Comparison of ENCODE assay signal across 37 cellular contexts in genomic region chr12:78321696-78322095, GRCh38.
"Had no signal": no experiment of that assay in that cellular context is flagged by ENCODE, and none has a peak within 500 bp of the region (broad histone marks: within the 10 kb centered on the region; RNA-seq: fewer than 3 reads in every experiment).

No MANE protein-coding gene starts in this region.

- H3K36me3 Mint-ChIP-seq: activated naive CD4-positive, alpha-beta T cell treated with anti-CD3 and anti-CD28 coated beads, Interleukin-2, amount 10 ng/mL, durations not matched to agents 7 days and 5 days; activated naive CD4-positive, alpha-beta T cell treated with anti-CD3 and anti-CD28 coated beads, Interleukin-2, amount 50 U/mL, for 24 hours; activated naive CD4-positive, alpha-beta T cell treated with anti-CD3 and anti-CD28 coated beads, Interleukin-2, amount 50 U/mL, for 72 hours; activated naive CD8-positive, alpha-beta T cell; activated naive CD8-positive, alpha-beta T cell treated with anti-CD3 and anti-CD28 coated beads for 36 hours; activated naive CD8-positive, alpha-beta T cell treated with anti-CD3 and anti-CD28 coated beads, Interleukin-2, amount 10 ng/mL, durations not matched to agents 7 days and 5 days; brain had no signal

- H3K4me1 Mint-ChIP-seq: activated naive CD4-positive, alpha-beta T cell treated with anti-CD3 and anti-CD28 coated beads, Interleukin-2, amount 10 ng/mL, durations not matched to agents 7 days and 5 days; activated naive CD4-positive, alpha-beta T cell treated with anti-CD3 and anti-CD28 coated beads, Interleukin-2, amount 50 U/mL, for 24 hours; activated naive CD8-positive, alpha-beta T cell treated with anti-CD3 and anti-CD28 coated beads for 36 hours; activated naive CD8-positive, alpha-beta T cell treated with anti-CD3 and anti-CD28 coated beads, Interleukin-2, amount 10 ng/mL, durations not matched to agents 7 days and 5 days; activated naive CD8-positive, alpha-beta T cell treated with anti-CD3 and anti-CD28 coated beads, Interleukin-2, amount 50 U/mL, for 24 hours; activated T-helper 17 cell treated with anti-CD3 and anti-CD28 coated beads, Interleukin-2, amount 50 U/mL, for 72 hours; central memory CD8-positive, alpha-beta T cell had no signal

- H3K27me3 ChIP-seq: adrenal gland, ascending aorta, body of pancreas, brain microvascular endothelial cell, breast epithelium, cardiac muscle cell had no signal

- H3K4me3 ChIP-seq: adrenal gland, ascending aorta, body of pancreas, breast epithelium, cardiac muscle cell had no signal

- DNase-seq: activated effector memory CD4-positive, alpha-beta T cell treated with anti-CD3 and anti-CD28 coated beads, Interleukin-2, amount 50 U/mL, for 16 hours; activated effector memory CD4-positive, alpha-beta T cell treated with Interleukin-2 at 50 U/mL for 16 hours; activated gamma-delta T cell; activated gamma-delta T cell treated with Interleukin-2 at 50 U/mL for 16 hours; activated naive CD4-positive, alpha-beta T cell; activated naive CD4-positive, alpha-beta T cell treated with anti-CD3 and anti-CD28 coated beads for 36 hours; activated naive CD4-positive, alpha-beta T cell treated with anti-CD3 and anti-CD28 coated beads, Interleukin-2, amount 10 ng/mL, durations not matched to agents 7 days and 5 days; activated naive CD4-positive, alpha-beta T cell treated with anti-CD3 and anti-CD28 coated beads, Interleukin-2, amount 50 U/mL, for 16 hours; activated naive CD4-positive, alpha-beta T cell treated with Interleukin-2 at 50 U/mL for 16 hours; activated naive CD8-positive, alpha-beta T cell treated with anti-CD3 and anti-CD28 coated beads for 36 hours; activated naive CD8-positive, alpha-beta T cell treated with anti-CD3 and anti-CD28 coated beads, Interleukin-2, amount 10 ng/mL, durations not matched to agents 7 days and 5 days; activated naive CD8-positive, alpha-beta T cell treated with anti-CD3 and anti-CD28 coated beads, Interleukin-2, amount 50 U/mL, for 24 hours; activated T-cell treated with anti-CD3 and anti-CD28 coated beads, Interleukin-2, amount 50 U/mL, for 24 hours; activated T-cell treated with anti-CD3 and anti-CD28 coated beads, Interleukin-2, amount 50 U/mL, for 4 hours; activated T-cell treated with anti-CD3 and anti-CD28 coated beads, Interleukin-2, amount 50 U/mL, for 48 hours; activated T-cell treated with anti-CD3 and anti-CD28 coated beads, Interleukin-2, amount 50 U/mL, for 72 hours; adrenal gland; amniotic stem cell; amygdala; anterior cingulate cortex; aorta; body of pancreas; brain microvascular endothelial cell; caudate nucleus; central memory CD4-positive, alpha-beta T cell; cerebellar nuclear complex had no signal

- H3K27ac Mint-ChIP-seq: activated naive CD4-positive, alpha-beta T cell treated with anti-CD3 and anti-CD28 coated beads for 36 hours; activated naive CD4-positive, alpha-beta T cell treated with anti-CD3 and anti-CD28 coated beads, Interleukin-2, amount 10 ng/mL, durations not matched to agents 7 days and 5 days; activated naive CD4-positive, alpha-beta T cell treated with anti-CD3 and anti-CD28 coated beads, Interleukin-2, amount 50 U/mL, for 24 hours; activated naive CD4-positive, alpha-beta T cell treated with anti-CD3 and anti-CD28 coated beads, Interleukin-2, amount 50 U/mL, for 72 hours; activated naive CD8-positive, alpha-beta T cell; activated naive CD8-positive, alpha-beta T cell treated with anti-CD3 and anti-CD28 coated beads for 36 hours; activated naive CD8-positive, alpha-beta T cell treated with anti-CD3 and anti-CD28 coated beads, Interleukin-2, amount 10 ng/mL, durations not matched to agents 7 days and 5 days; activated naive CD8-positive, alpha-beta T cell treated with anti-CD3 and anti-CD28 coated beads, Interleukin-2, amount 50 U/mL, for 24 hours; activated T-cell treated with anti-CD3 and anti-CD28 coated beads, Interleukin-2, amount 50 U/mL, for 24 hours; activated T-cell treated with anti-CD3 and anti-CD28 coated beads, Interleukin-2, amount 50 U/mL, for 72 hours; activated T-helper 1 cell treated with anti-CD3 and anti-CD28 coated beads, Interleukin-12 subunit alpha, Interleukin-12 subunit beta, Interleukin-2, Interleukin-4 antibody, amounts not matched to agents 30 ng/mL and 10 ng/mL and 1 ng/mL, durations not matched to agents 14 hours and 24 hours and 36 hours; activated T-helper 17 cell treated with anti-CD3 and anti-CD28 coated beads, Interleukin-2, amount 50 U/mL, for 72 hours; activated T-helper 2 cell treated with anti-CD3 and anti-CD28 coated beads, Interferon-gamma antibody, Interleukin-2, Interleukin-4, amounts not matched to agents 10 μg/mL and 5 μg/mL and 100 μg/mL, durations not matched to agents 14 hours and 24 hours and 36 hours; brain had no signal

- H3K27ac ChIP-seq: adrenal gland, ascending aorta, body of pancreas, brain microvascular endothelial cell, breast epithelium, cardiac muscle cell had no signal

- ATAC-seq: activated naive CD4-positive, alpha-beta T cell treated with anti-CD3 and anti-CD28 coated beads, Interleukin-2, amount 50 U/mL, for 72 hours; activated naive CD8-positive, alpha-beta T cell treated with anti-CD3 and anti-CD28 coated beads, Interleukin-2, amount 50 U/mL, for 24 hours; activated T-cell treated with anti-CD3 and anti-CD28 coated beads, Interleukin-2, amount 50 U/mL, for 4 hours; activated T-cell treated with anti-CD3 and anti-CD28 coated beads, Interleukin-2, amount 50 U/mL, for 72 hours; activated T-helper 17 cell treated with anti-CD3 and anti-CD28 coated beads, Interleukin-2, amount 50 U/mL, for 72 hours; body of pancreas had no signal

- H3K4me3 Mint-ChIP-seq: activated naive CD4-positive, alpha-beta T cell treated with anti-CD3 and anti-CD28 coated beads for 36 hours; activated naive CD4-positive, alpha-beta T cell treated with anti-CD3 and anti-CD28 coated beads, Interleukin-2, amount 10 ng/mL, durations not matched to agents 7 days and 5 days; activated naive CD4-positive, alpha-beta T cell treated with anti-CD3 and anti-CD28 coated beads, Interleukin-2, amount 50 U/mL, for 24 hours; activated naive CD8-positive, alpha-beta T cell; activated naive CD8-positive, alpha-beta T cell treated with anti-CD3 and anti-CD28 coated beads for 36 hours; activated naive CD8-positive, alpha-beta T cell treated with anti-CD3 and anti-CD28 coated beads, Interleukin-2, amount 10 ng/mL, durations not matched to agents 7 days and 5 days; activated naive CD8-positive, alpha-beta T cell treated with anti-CD3 and anti-CD28 coated beads, Interleukin-2, amount 50 U/mL, for 24 hours; activated T-cell treated with anti-CD3 and anti-CD28 coated beads, Interleukin-2, amount 50 U/mL, for 24 hours; activated T-cell treated with anti-CD3 and anti-CD28 coated beads, Interleukin-2, amount 50 U/mL, for 4 hours; activated T-cell treated with anti-CD3 and anti-CD28 coated beads, Interleukin-2, amount 50 U/mL, for 72 hours; activated T-helper 1 cell treated with anti-CD3 and anti-CD28 coated beads, Interleukin-12 subunit alpha, Interleukin-12 subunit beta, Interleukin-2, Interleukin-4 antibody, amounts not matched to agents 30 ng/mL and 10 ng/mL and 1 ng/mL, durations not matched to agents 14 hours and 24 hours and 36 hours; activated T-helper 17 cell treated with anti-CD3 and anti-CD28 coated beads, Interleukin-2, amount 50 U/mL, for 72 hours; brain; central memory CD8-positive, alpha-beta T cell had no signal

- H3K36me3 ChIP-seq: adrenal gland, ascending aorta, brain microvascular endothelial cell, breast epithelium, cardiac muscle cell had no signal

- H3K4me1 ChIP-seq: adrenal gland, ascending aorta, body of pancreas, breast epithelium had no signal

- H3K9me3 ChIP-seq: ascending aorta, body of pancreas, breast epithelium had no signal

- H3K27me3 Mint-ChIP-seq: activated naive CD4-positive, alpha-beta T cell treated with anti-CD3 and anti-CD28 coated beads, Interleukin-2, amount 10 ng/mL, durations not matched to agents 7 days and 5 days; activated naive CD4-positive, alpha-beta T cell treated with anti-CD3 and anti-CD28 coated beads, Interleukin-2, amount 50 U/mL, for 24 hours; activated naive CD8-positive, alpha-beta T cell; activated naive CD8-positive, alpha-beta T cell treated with anti-CD3 and anti-CD28 coated beads for 36 hours; activated naive CD8-positive, alpha-beta T cell treated with anti-CD3 and anti-CD28 coated beads, Interleukin-2, amount 10 ng/mL, durations not matched to agents 7 days and 5 days; activated naive CD8-positive, alpha-beta T cell treated with anti-CD3 and anti-CD28 coated beads, Interleukin-2, amount 50 U/mL, for 24 hours; activated T-cell treated with anti-CD3 and anti-CD28 coated beads, Interleukin-2, amount 50 U/mL, for 24 hours; activated T-helper 17 cell treated with anti-CD3 and anti-CD28 coated beads, Interleukin-2, amount 50 U/mL, for 72 hours; brain; central memory CD8-positive, alpha-beta T cell had no signal
